In genomic region chr14:101201535-101202125, GRCh38 we compare ENCODE assay signal across 18 cellular contexts.
A peak's percentile ranks its signal among the peaks of the same experiment; 100 is the strongest.
DNase-seq lines count a peak whose midpoint lies in the region; ATAC-seq and TF ChIP-seq lines count a peak whose summit lies in the region.
"Had no signal": no experiment of that assay in that cellular context is flagged by ENCODE, and none has a peak within 500 bp of the region (broad histone marks: within the 10 kb centered on the region; RNA-seq: fewer than 3 reads in every experiment).

No MANE protein-coding gene starts in this region.

- H3K27ac ChIP-seq in coronary artery = no peak overlapping the region
- H3K27ac ChIP-seq in neural progenitor cell = no peak overlapping the region
- H3K27ac ChIP-seq: 22Rv1; BLaER1 treated with 17β-estradiol and CSF1 and Interleukin-3, amounts not matched to agents 10 nM and 100 nM; RWPE1 had no signal

- peak overlapping the region; percentile 37 for H3K27ac Mint-ChIP-seq in neural progenitor cell
- no peak overlapping the region for H3K27ac Mint-ChIP-seq in type B pancreatic cell

- no peak for TF ChIP-seq CTCF in coronary artery (IDR thresholded peaks at IDR 0.05)
- TF ChIP-seq CTCF in neural progenitor cell (IDR thresholded peaks at IDR 0.05) = no peak
- no peak for TF ChIP-seq CTCF in type B pancreatic cell (conservative IDR thresholded peaks at IDR 0.05)

- peak; percentile 32 for DNase-seq in activated CD8-positive, alpha-beta memory T cell treated with anti-CD3 and anti-CD28 coated beads for 24 hours
- DNase-seq in activated CD8-positive, alpha-beta memory T cell treated with anti-CD3 and anti-CD28 coated beads, Interleukin-2, amount 50 U/mL, for 4 hours = no peak
- DNase-seq in coronary artery (ENCODE audit: low spot score) = peak; percentile 49
- no peak for DNase-seq in neural progenitor cell (ENCODE audit: low spot score)
- peak; percentile 57 for DNase-seq in type B pancreatic cell (ENCODE audit: extremely low spot score, unreplicated experiment)
- DNase-seq in DMS53 treated with DMSO at 0.1 percent for 48 hours (lab: John Stamatoyannopoulos, UW; ENCODE audit: unreplicated experiment) = no peak
- no peak for DNase-seq in H4 (ENCODE audit: low spot score)
- DNase-seq: EL, MV-4-11, NCI-H1436, NCI-H2081 treated with DMSO at 0.1 percent for 48 hours, NCI-H2227 treated with DMSO at 0.1 percent for 48 hours, NCI-H526 treated with DMSO at 0.1 percent for 48 hours had no signal

- H2AFZ ChIP-seq in neural progenitor cell (replicated peaks) = no peak overlapping the region

- H3K4me1 Mint-ChIP-seq in neural progenitor cell (peaks cover 8% of the 10 kb centered on the region), type B pancreatic cell (ENCODE audit: unreplicated experiment) (peaks cover 5% of the 10 kb centered on the region)

- no peaks in the 10 kb centered on the region for H3F3A ChIP-seq in neural progenitor cell (ENCODE audit: low read depth)

- no peaks in the 10 kb centered on the region for H3K9me3 ChIP-seq in neural progenitor cell (ENCODE audit: low read depth)
- H3K9me3 ChIP-seq: HAP-1 had no signal

- H3K36me3 ChIP-seq in neural progenitor cell = no peaks in the 10 kb centered on the region
- H3K36me3 ChIP-seq: BLaER1 treated with 17β-estradiol and CSF1 and Interleukin-3, amounts not matched to agents 10 nM and 100 nM; HAP-1 had no signal

- H4K20me1 ChIP-seq in neural progenitor cell (ENCODE audit: low read depth) = no peaks in the 10 kb centered on the region
- H4K20me1 ChIP-seq: BLaER1 treated with 17β-estradiol and CSF1 and Interleukin-3, amounts not matched to agents 10 nM and 100 nM had no signal

- H3K36me3 Mint-ChIP-seq in neural progenitor cell (peaks cover 2% of the 10 kb centered on the region), type B pancreatic cell (no peaks in the 10 kb centered on the region)

- no peak for ATAC-seq in HG03039 (IDR thresholded peaks at IDR 0.05; ENCODE audit: unreplicated experiment)

- H3K4me3 ChIP-seq in coronary artery (no peak overlapping the region), neural progenitor cell (no peak overlapping the region)
- H3K4me3 ChIP-seq: BLaER1 treated with 17β-estradiol and CSF1 and Interleukin-3, amounts not matched to agents 10 nM and 100 nM; HAP-1 had no signal

- H3K4me1 ChIP-seq in neural progenitor cell = no peaks in the 10 kb centered on the region
- H3K4me1 ChIP-seq: BLaER1 treated with 17β-estradiol and CSF1 and Interleukin-3, amounts not matched to agents 10 nM and 100 nM; HAP-1 had no signal

- H3K4me2 ChIP-seq in neural progenitor cell = no peak overlapping the region
- H3K4me2 ChIP-seq: BLaER1 treated with 17β-estradiol and CSF1 and Interleukin-3, amounts not matched to agents 10 nM and 100 nM had no signal

- H3K27me3 ChIP-seq in neural progenitor cell = no peaks in the 10 kb centered on the region
- H3K27me3 ChIP-seq: BLaER1 treated with 17β-estradiol and CSF1 and Interleukin-3, amounts not matched to agents 10 nM and 100 nM had no signal

- no peak overlapping the region for H3K9ac ChIP-seq in neural progenitor cell
- H3K9ac ChIP-seq: BLaER1 treated with 17β-estradiol and CSF1 and Interleukin-3, amounts not matched to agents 10 nM and 100 nM had no signal

- no peak overlapping the region for H3K4me3 Mint-ChIP-seq in neural progenitor cell
- no peak overlapping the region for H3K4me3 Mint-ChIP-seq in type B pancreatic cell

- no peaks in the 10 kb centered on the region for H3K79me2 ChIP-seq in neural progenitor cell (ENCODE audit: low read depth)

- H3K27me3 Mint-ChIP-seq in neural progenitor cell (ENCODE audit: insufficient read depth, low read depth) = peaks cover 5% of the 10 kb centered on the region
- H3K27me3 Mint-ChIP-seq in type B pancreatic cell = no peaks in the 10 kb centered on the region

- H3K9me3 Mint-ChIP-seq in neural progenitor cell (peaks cover 28% of the 10 kb centered on the region), type B pancreatic cell (peaks cover 8% of the 10 kb centered on the region)

Comparison
In these comparisons a context has a peak if more than half of its experiments do, and no peak if none do; other contexts are left out.
1. DNase-seq: peak in activated CD8-positive, alpha-beta memory T cell treated with anti-CD3 and anti-CD28 coated beads for 24 hours (single experiment), coronary artery (single experiment) and type B pancreatic cell (single experiment); none in activated CD8-positive, alpha-beta memory T cell treated with anti-CD3 and anti-CD28 coated beads, Interleukin-2, amount 50 U/mL, for 4 hours (single experiment), neural progenitor cell (single experiment), DMS53 treated with DMSO at 0.1 percent for 48 hours (single experiment) and H4 (single experiment).